ENCODE assay signal across 1 cellular context in the genomic region with DNA sequence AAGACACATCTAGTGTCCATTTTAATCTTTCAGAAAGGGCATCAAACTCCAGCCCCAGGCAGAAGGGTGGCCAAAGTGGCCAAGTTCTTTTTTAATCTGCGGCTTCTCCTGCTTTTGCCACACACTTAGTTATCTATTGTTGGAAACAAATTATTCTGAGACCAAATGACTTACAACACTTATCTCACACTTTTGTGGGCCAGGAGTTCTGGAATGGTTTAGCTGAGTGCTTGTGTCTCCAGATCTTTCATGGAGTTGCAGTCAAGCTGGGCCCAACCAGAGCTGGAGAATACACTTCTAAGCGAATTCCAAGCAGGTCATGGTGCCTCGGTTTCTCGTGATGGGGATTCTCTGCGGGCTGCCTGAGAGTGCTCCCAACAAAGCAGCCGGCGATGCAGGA.
TF ChIP-seq lines count a peak whose summit lies in the region.

No MANE protein-coding gene starts in this region.

TF ChIP-seq in A549, 52 proteins besides CTCF, POLR2A, EP300 and RAD21 (continued from another document):
- TF ChIP-seq KDM5A (IDR thresholded peaks at IDR 0.05) (no peak), JUN (IDR thresholded peaks at IDR 0.05) (no peak), BHLHE40 (IDR thresholded peaks at IDR 0.05; ENCODE audit: low read depth, low read length) (no peak), RCOR1 (IDR thresholded peaks at IDR 0.05; ENCODE audit: low read depth, low read length) (no peak), HDAC2 (IDR thresholded peaks at IDR 0.05) (no peak), EHMT2 (IDR thresholded peaks at IDR 0.05; ENCODE audit: low read depth) (no peak), RNF2 (IDR thresholded peaks at IDR 0.05; ENCODE audit: borderline replicate concordance, low read depth) (no peak), HOXB5 (CRISPR knock-in tag; IDR thresholded peaks at IDR 0.05) (no peak), CEBPB (IDR thresholded peaks at IDR 0.05) (no peak), RFX5 (IDR thresholded peaks at IDR 0.05) (no peak), SMC3 (IDR thresholded peaks at IDR 0.05) (no peak)
- TF ChIP-seq, protein P1, sequence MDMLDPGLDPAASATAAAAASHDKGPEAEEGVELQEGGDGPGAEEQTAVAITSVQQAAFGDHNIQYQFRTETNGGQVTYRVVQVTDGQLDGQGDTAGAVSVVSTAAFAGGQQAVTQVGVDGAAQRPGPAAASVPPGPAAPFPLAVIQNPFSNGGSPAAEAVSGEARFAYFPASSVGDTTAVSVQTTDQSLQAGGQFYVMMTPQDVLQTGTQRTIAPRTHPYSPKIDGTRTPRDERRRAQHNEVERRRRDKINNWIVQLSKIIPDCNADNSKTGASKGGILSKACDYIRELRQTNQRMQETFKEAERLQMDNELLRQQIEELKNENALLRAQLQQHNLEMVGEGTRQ (IDR thresholded peaks at IDR 0.05) = no peak
TF ChIP-seq in A549: peak in this region for 0.
